10 cellular contexts compared by ENCODE assay signal in the genomic region with DNA sequence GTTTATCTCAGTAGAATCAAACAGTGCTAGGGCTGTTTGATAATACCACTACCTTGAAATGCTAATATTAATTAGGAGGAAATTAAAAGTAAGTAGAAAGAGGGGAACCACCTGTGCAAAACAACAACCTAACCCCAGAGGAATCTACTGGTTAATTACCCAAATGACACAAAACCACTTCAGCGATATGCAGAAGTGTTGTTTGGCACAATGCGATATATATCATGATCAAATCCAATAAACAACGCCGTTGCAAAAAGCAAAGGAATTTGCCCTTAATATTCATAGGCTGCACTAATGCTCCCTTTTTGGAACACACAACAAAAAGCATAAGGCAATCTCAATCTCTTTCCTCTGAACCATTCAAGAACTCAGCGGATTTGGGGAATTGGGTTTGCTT. TPM values are rescaled to one million over a fixed set of nuclear protein-coding genes. Genes with fewer than 3 reads are reported as not detected.
DNase-seq lines count a peak whose midpoint lies in the region; ATAC-seq, FAIRE-seq and TF ChIP-seq lines count a peak whose summit lies in the region.
"Had no signal": no experiment of that assay in that cellular context is flagged by ENCODE, and none has a peak within 500 bp of the region (broad histone marks: within the 10 kb centered on the region; RNA-seq: fewer than 3 reads in every experiment).

No MANE protein-coding gene starts in this region.

- TF ChIP-seq CTCF in right lobe of liver (IDR thresholded peaks at IDR 0.05) (no peak), tibial nerve (IDR thresholded peaks at IDR 0.05) (no peak)

- peak overlapping the region; percentile 94 for H3K4me3 Mint-ChIP-seq in activated T-cell treated with anti-CD3 and anti-CD28 coated beads, Interleukin-2, amount 50 U/mL, for 4 hours
- peak overlapping the region; percentile 88 for H3K4me3 Mint-ChIP-seq in activated naive CD8-positive, alpha-beta T cell treated with anti-CD3 and anti-CD28 coated beads, Interleukin-2, amount 50 U/mL, for 24 hours

- H3K9me3 ChIP-seq in right lobe of liver (no peaks in the 10 kb centered on the region), tibial nerve (no peaks in the 10 kb centered on the region)
- H3K9me3 ChIP-seq: testis had no signal

- peaks cover 0 to 3% (median 0%) of the 10 kb centered on the region in 4 donors for H3K36me3 ChIP-seq in right lobe of liver
- H3K36me3 ChIP-seq in tibial nerve: no peaks in the 10 kb centered on the region

- peaks cover 7% of the 10 kb centered on the region for H3K36me3 Mint-ChIP-seq in activated T-cell treated with anti-CD3 and anti-CD28 coated beads, Interleukin-2, amount 50 U/mL, for 4 hours (ENCODE audit: insufficient read depth)
- peaks cover 5% of the 10 kb centered on the region for H3K36me3 Mint-ChIP-seq in activated naive CD8-positive, alpha-beta T cell treated with anti-CD3 and anti-CD28 coated beads, Interleukin-2, amount 50 U/mL, for 24 hours (ENCODE audit: low read depth)

- WGBS in right lobe of liver (ENCODE audit: insufficient coverage, low coverage, low lambda C conversion rate, missing lambda C conversion rate): 54% methylated on average over 4 of the region's 5 CpGs
- 25 to 27% methylated on average over 5 of the region's 5 CpGs for WGBS in tibial nerve, 2 donors

- TF ChIP-seq POLR2A in right lobe of liver (IDR thresholded peaks at IDR 0.05): no peak
- TF ChIP-seq POLR2A in tibial nerve (IDR thresholded peaks at IDR 0.05): no peak

- DNase-seq in activated T-cell treated with anti-CD3 and anti-CD28 coated beads, Interleukin-2, amount 50 U/mL, for 4 hours: no peak
- no peak for DNase-seq in activated T-cell treated with anti-CD3 and anti-CD28 coated beads, Interleukin-2, amount 50 U/mL, for 48 hours
- DNase-seq in activated naive CD8-positive, alpha-beta T cell treated with anti-CD3 and anti-CD28 coated beads, Interleukin-2, amount 50 U/mL, for 24 hours: no peak
- no peak for DNase-seq in right lobe of liver
- no peak for DNase-seq in tibial nerve (ENCODE audit: low spot score in 2 of 2)
- DNase-seq in urothelium cell line (ENCODE audit: low spot score): no peak
- no peak for DNase-seq in HPDE6-E6E7 (ENCODE audit: extremely low spot score)
- DNase-seq in SKM-1 (lab: John Stamatoyannopoulos, UW; ENCODE audit: unreplicated experiment): no peak
- DNase-seq: testis had no signal

- H3K27ac ChIP-seq in right lobe of liver (no peak overlapping the region), tibial nerve (peak overlapping the region in 2 of 4 donors; percentile 94 to 97)

- H3K27ac Mint-ChIP-seq in activated naive CD8-positive, alpha-beta T cell treated with anti-CD3 and anti-CD28 coated beads, Interleukin-2, amount 50 U/mL, for 24 hours: peak overlapping the region; percentile 27

- peaks cover 57% of the 10 kb centered on the region for H3K4me1 Mint-ChIP-seq in activated T-cell treated with anti-CD3 and anti-CD28 coated beads, Interleukin-2, amount 50 U/mL, for 4 hours (ENCODE audit: low read depth)
- peaks cover 48% of the 10 kb centered on the region for H3K4me1 Mint-ChIP-seq in activated naive CD8-positive, alpha-beta T cell treated with anti-CD3 and anti-CD28 coated beads, Interleukin-2, amount 50 U/mL, for 24 hours

- H3K27me3 Mint-ChIP-seq in activated T-cell treated with anti-CD3 and anti-CD28 coated beads, Interleukin-2, amount 50 U/mL, for 4 hours (ENCODE audit: low read depth): no peaks in the 10 kb centered on the region
- H3K27me3 Mint-ChIP-seq in activated naive CD8-positive, alpha-beta T cell treated with anti-CD3 and anti-CD28 coated beads, Interleukin-2, amount 50 U/mL, for 24 hours: no peaks in the 10 kb centered on the region

- H3K27me3 ChIP-seq in right lobe of liver (no peaks in the 10 kb centered on the region), tibial nerve (no peaks in the 10 kb centered on the region)
- H3K27me3 ChIP-seq: testis had no signal

- TF ChIP-seq EP300 in tibial nerve (IDR thresholded peaks at IDR 0.05): no peak

- no peaks in the 10 kb centered on the region for H3K9me3 Mint-ChIP-seq in activated T-cell treated with anti-CD3 and anti-CD28 coated beads, Interleukin-2, amount 50 U/mL, for 4 hours
- H3K9me3 Mint-ChIP-seq in activated naive CD8-positive, alpha-beta T cell treated with anti-CD3 and anti-CD28 coated beads, Interleukin-2, amount 50 U/mL, for 24 hours: peaks cover 3% of the 10 kb centered on the region

- H3K4me1 ChIP-seq in right lobe of liver: peaks cover 0 to 15% (median 6%) of the 10 kb centered on the region in 4 donors
- peaks cover 0 to 63% (median 19%) of the 10 kb centered on the region in 4 donors for H3K4me1 ChIP-seq in tibial nerve

- intact Hi-C loops in right lobe of liver (cut with DNase I): loop anchor here (5.0 to 10.0 kb wide), 2 partner anchors 206 to 213 kb away; no protein-coding TSS in a partner anchor

- no peak for ATAC-seq in activated T-cell treated with anti-CD3 and anti-CD28 coated beads, Interleukin-2, amount 50 U/mL, for 4 hours
- ATAC-seq in activated naive CD8-positive, alpha-beta T cell treated with anti-CD3 and anti-CD28 coated beads, Interleukin-2, amount 50 U/mL, for 24 hours: no peak
- ATAC-seq in right lobe of liver: no peak

- FAIRE-seq in urothelium cell line (lab: Jason Lieb, UNC): no peak
- FAIRE-seq: endometrium had no signal

- peak overlapping the region in 2 of 3 donors; percentile 77 to 85 for H3K4me3 ChIP-seq in right lobe of liver
- H3K4me3 ChIP-seq in tibial nerve: peak overlapping the region; percentile 67 to 95 (median 86)

RNA-seq across cellular contexts. Expression of a gene that starts 1.6 kb away (rescaled TPM):
- 10 to 100 TPM; 47.3 to 55.1 (median 48.5) TPM for total RNA-seq in activated T-cell treated with anti-CD3 and anti-CD28 coated beads, Interleukin-2, amount 50 U/mL, for 4 hours
- total RNA-seq in right lobe of liver (10 to 100 TPM in 4 of 6 experiments, 1 to 10 TPM in 2; 6.5 to 31.3 (median 14.4) TPM), tibial nerve (100 to 1,000 TPM; 216 to 288 (median 279) TPM)

RNA-seq across cellular contexts. Expression of a gene that starts 29.2 kb away (rescaled TPM):
- under 1 TPM; 0.37 to 0.79 (median 0.43) TPM for total RNA-seq in activated T-cell treated with anti-CD3 and anti-CD28 coated beads, Interleukin-2, amount 50 U/mL, for 4 hours
- total RNA-seq in right lobe of liver (under 1 TPM in 5 of 6 experiments, not detected in 1; 0.18 to 0.47 (median 0.27) TPM), tibial nerve (10 to 100 TPM; 13.5 to 34.7 (median 23.3) TPM)

Comparison
In these comparisons a context has a peak if more than half of its experiments do, and no peak if none do; other contexts are left out.
1. RNA of a gene that starts 29.2 kb away (total RNA-seq): 13.5 to 34.7 TPM in tibial nerve; 0.37 to 0.79 TPM in activated T-cell treated with anti-CD3 and anti-CD28 coated beads, Interleukin-2, amount 50 U/mL, for 4 hours and 0.18 to 0.47 TPM in right lobe of liver; every median in the first group is over 4 times any median in the second.